ENCODE assay signal across 1 cellular context in genomic region chr17:59684967-59685366, GRCh38.
TF ChIP-seq lines count a peak whose summit lies in the region.

No MANE protein-coding gene starts in this region.

TF ChIP-seq in K562, 482 proteins besides CTCF, POLR2A, EP300 and RAD21 (continued from another document and continues in another):
- TF ChIP-seq CUX1 (CRISPR knock-in tag; IDR thresholded peaks at IDR 0.05) (no peak), KDM1A (IDR thresholded peaks at IDR 0.05) (peak; percentile 41 to 80; a peak in 3 of 4 replicates), MXD1 (CRISPR knock-in tag; IDR thresholded peaks at IDR 0.05; ENCODE audit: borderline replicate concordance, poor library complexity, severe bottlenecking) (no peak), FOXA1 (IDR thresholded peaks at IDR 0.05; ENCODE audit: borderline replicate concordance) (no peak), MTA3 (IDR thresholded peaks at IDR 0.05; ENCODE audit: borderline replicate concordance) (no peak), ZKSCAN3 (CRISPR knock-in tag; IDR thresholded peaks at IDR 0.05) (no peak), PHB (CRISPR knock-in tag; IDR thresholded peaks at IDR 0.05) (no peak), PPARD (CRISPR knock-in tag; IDR thresholded peaks at IDR 0.05) (no peak), SNIP1 (IDR thresholded peaks at IDR 0.05; ENCODE audit: low read depth) (no peak), HDAC3 (IDR thresholded peaks at IDR 0.05; ENCODE audit: borderline replicate concordance, partially characterized antibody) (peak; percentile 79), NCOA2 (IDR thresholded peaks at IDR 0.05; ENCODE audit: partially characterized antibody in 2 of 2) (no peak), ZNF449 (CRISPR knock-in tag; IDR thresholded peaks at IDR 0.05) (peak; percentile 63; the same call in 1 of the 2 replicates), ZBTB33 (CRISPR knock-in tag; IDR thresholded peaks at IDR 0.05) (no peak), SMC3 (conservative IDR thresholded peaks at IDR 0.05; ENCODE audit: insufficient read depth, low read depth, low read length) (0 out of 2 replicates have a peak, but pooled peaks have one; percentile 22), HDGF (IDR thresholded peaks at IDR 0.05) (no peak), MYC (IDR thresholded peaks at IDR 0.05; ENCODE audit: low read depth, low read length) (peak; percentile 63), MYC (CRISPR knock-in tag; IDR thresholded peaks at IDR 0.05; ENCODE audit: borderline replicate concordance, low read depth) (no peak), HDAC1 (IDR thresholded peaks at IDR 0.05) (no peak), ZBTB12 (CRISPR knock-in tag; IDR thresholded peaks at IDR 0.05) (no peak), ZNF639 (CRISPR knock-in tag; conservative IDR thresholded peaks at IDR 0.05 in 1 of 2, IDR thresholded peaks at IDR 0.05 in 1 of 2) (peak in 1 of 2 experiments; percentile 80; a peak in 2 of 4 replicates), ZNF79 (CRISPR knock-in tag; IDR thresholded peaks at IDR 0.05; ENCODE audit: low read depth) (no peak), SIN3A (IDR thresholded peaks at IDR 0.05; ENCODE audit: borderline replicate concordance in 2 of 2, control insufficient read depth in 1 of 2, low read depth in 2 of 2, low read length in 2 of 2) (no peak), XRCC3 (IDR thresholded peaks at IDR 0.05) (no peak), ZNF445 (CRISPR knock-in tag; IDR thresholded peaks at IDR 0.05; ENCODE audit: low read depth) (no peak), E2F3 (CRISPR knock-in tag; IDR thresholded peaks at IDR 0.05) (no peak), ARID3B (CRISPR knock-in tag; IDR thresholded peaks at IDR 0.05; ENCODE audit: borderline replicate concordance) (no peak), CHCHD3 (CRISPR knock-in tag; IDR thresholded peaks at IDR 0.05) (no peak), ZNF609 (CRISPR knock-in tag; IDR thresholded peaks at IDR 0.05; ENCODE audit: borderline replicate concordance) (no peak), THRB (CRISPR knock-in tag; conservative IDR thresholded peaks at IDR 0.05) (no peak), CBFB (CRISPR knock-in tag; IDR thresholded peaks at IDR 0.05) (no peak), GTF2B (IDR thresholded peaks at IDR 0.05; ENCODE audit: extremely low read depth, insufficient read length) (no peak), ZBTB43 (CRISPR knock-in tag; IDR thresholded peaks at IDR 0.05) (no peak), CBX1 (IDR thresholded peaks at IDR 0.05; ENCODE audit: low read depth) (no peak)
